In genomic region chr4:6105311-6105911, GRCh38 we compare ENCODE assay signal across 18 cellular contexts.
"Had no signal": no experiment of that assay in that cellular context is flagged by ENCODE, and none has a peak within 500 bp of the region (broad histone marks: within the 10 kb centered on the region; RNA-seq: fewer than 3 reads in every experiment).

No MANE protein-coding gene starts in this region.

- H3K4me1 ChIP-seq: breast epithelium, gastroesophageal sphincter, psoas muscle, suprapubic skin, upper lobe of right lung had no signal

- H3K36me3 ChIP-seq: breast epithelium, gastroesophageal sphincter, suprapubic skin, upper lobe of right lung had no signal

- H3K27ac ChIP-seq: breast epithelium, epithelial cell of prostate, gastroesophageal sphincter, psoas muscle, suprapubic skin, upper lobe of right lung had no signal

- H3K9me3 ChIP-seq: psoas muscle, suprapubic skin, upper lobe of right lung had no signal

- ATAC-seq: activated CD8-positive, alpha-beta memory T cell treated with anti-CD3 and anti-CD28 coated beads, Interleukin-2, amount 10 ng/mL, durations not matched to agents 7 days and 5 days; gastroesophageal sphincter; naive thymus-derived CD4-positive, alpha-beta T cell; psoas muscle; upper lobe of right lung had no signal

- DNase-seq: activated CD4-positive, alpha-beta T cell treated with anti-CD3 and anti-CD28 coated beads for 1 hour; activated CD4-positive, alpha-beta T cell treated with anti-CD3 and anti-CD28 coated beads, Interleukin-2, amount 50 U/mL, for 48 hours; activated CD8-positive, alpha-beta memory T cell treated with anti-CD3 and anti-CD28 coated beads, Interleukin-2, amount 10 ng/mL, durations not matched to agents 7 days and 5 days; activated gamma-delta T cell treated with Interleukin-2 at 50 U/mL for 16 hours; activated T-cell treated with anti-CD3 and anti-CD28 coated beads, Interleukin-2, amount 50 U/mL, for 24 hours; aorta; effector CD4-positive, alpha-beta T cell; naive thymus-derived CD4-positive, alpha-beta T cell; psoas muscle; stimulated activated CD4-positive, alpha-beta T cell treated with anti-CD3 and anti-CD28 coated beads, Interleukin-2, amount 100 ng/mL, for 48 hours; stimulated activated naive CD4-positive, alpha-beta T cell treated with Interleukin-2 at 50 U/mL for 16 hours; SW 1271; upper lobe of right lung had no signal

- H3K4me3 ChIP-seq: breast epithelium, gastroesophageal sphincter, lung, psoas muscle, suprapubic skin, upper lobe of right lung had no signal

- H3K27me3 ChIP-seq: upper lobe of right lung had no signal
